ENCODE assay signal across 24 cellular contexts in genomic region chr1:21799730-21800129, GRCh38. TPM values are rescaled to one million over a fixed set of nuclear protein-coding genes. Genes with fewer than 3 reads are reported as not detected.
A peak's percentile ranks its signal among the peaks of the same experiment; 100 is the strongest.
DNase-seq lines count a peak whose midpoint lies in the region; ATAC-seq, FAIRE-seq and TF ChIP-seq lines count a peak whose summit lies in the region.
"Had no signal": no experiment of that assay in that cellular context is flagged by ENCODE, and none has a peak within 500 bp of the region (broad histone marks: within the 10 kb centered on the region; RNA-seq: fewer than 3 reads in every experiment).

No MANE protein-coding gene starts in this region.

- no peak overlapping the region for H2BK5ac ChIP-seq in neuronal stem cell (ENCODE audit: low read length)

- H3K4me3 Mint-ChIP-seq in memory B cell = no peak overlapping the region
- H3K4me3 Mint-ChIP-seq in naive thymus-derived CD8-positive, alpha-beta T cell = no peak overlapping the region
- H3K4me3 Mint-ChIP-seq in naive thymus-derived CD4-positive, alpha-beta T cell = no peak overlapping the region
- H3K4me3 Mint-ChIP-seq: CD14-positive monocyte; CD4-positive, alpha-beta T cell; CD8-positive, alpha-beta memory T cell; GM23338; HFFc6 had no signal

- H3K79me1 ChIP-seq in neuronal stem cell (ENCODE audit: low read depth, low read length) = no peaks in the 10 kb centered on the region

- H3K9me2 ChIP-seq in MM.1S (replicated peaks; ENCODE audit: insufficient read depth, low read length) = no peaks in the 10 kb centered on the region

- no peak overlapping the region for H2BK120ac ChIP-seq in neuronal stem cell (ENCODE audit: low read depth, low read length)

- no peak for TF ChIP-seq POLR2A in GM12878 (IDR thresholded peaks at IDR 0.05; ENCODE audit: low read depth, low read length)

- H3K23ac ChIP-seq in neuronal stem cell (ENCODE audit: low read depth, low read length, poor library complexity) = no peak overlapping the region

- TF ChIP-seq CTCF in MM.1S (IDR thresholded peaks at IDR 0.05; ENCODE audit: low read length) (no peak), GM12878 (IDR thresholded peaks at IDR 0.05 in 2 of 3, conservative IDR thresholded peaks at IDR 0.05 in 1 of 3; ENCODE audit: control insufficient read depth in 2 of 3, extremely low read depth in 1 of 3, insufficient read depth in 1 of 3, low read depth in 3 of 3, low read length in 3 of 3) (no peak)

- no peak for TF ChIP-seq EP300 in GM12878 (IDR thresholded peaks at IDR 0.05; ENCODE audit: borderline replicate concordance in 1 of 2, control insufficient read depth in 1 of 2, low read depth in 2 of 2, low read length in 2 of 2)

- H3K18ac ChIP-seq in neuronal stem cell (ENCODE audit: low read length) = no peak overlapping the region

- no peak overlapping the region for H3K27ac ChIP-seq in MM.1S (ENCODE audit: low read length)
- H3K27ac ChIP-seq in GM12878 (ENCODE audit: control insufficient read depth, insufficient read depth) = no peak overlapping the region
- H3K27ac ChIP-seq in neuronal stem cell (replicated peaks; ENCODE audit: low read length) = no peak overlapping the region
- no peak overlapping the region for H3K27ac ChIP-seq in naive thymus-derived CD4-positive, alpha-beta T cell (ENCODE audit: low read depth, low read length)
- H3K27ac ChIP-seq: A549; BLaER1 treated with 17β-estradiol and CSF1 and Interleukin-3, amounts not matched to agents 10 nM and 100 nM had no signal

- no peak overlapping the region for H2AK5ac ChIP-seq in neuronal stem cell (ENCODE audit: low read depth, low read length)

- H3K27ac Mint-ChIP-seq in memory B cell = no peak overlapping the region
- no peak overlapping the region for H3K27ac Mint-ChIP-seq in naive thymus-derived CD8-positive, alpha-beta T cell
- H3K27ac Mint-ChIP-seq in naive thymus-derived CD4-positive, alpha-beta T cell = no peak overlapping the region
- H3K27ac Mint-ChIP-seq: CD4-positive, alpha-beta T cell; CD8-positive, alpha-beta memory T cell; GM23338; HFFc6 had no signal

- H4K8ac ChIP-seq in neuronal stem cell (ENCODE audit: low read depth, low read length) = no peak overlapping the region

- H3K4me2 ChIP-seq in MM.1S (ENCODE audit: low read depth, low read length) (no peak overlapping the region), GM12878 (ENCODE audit: control insufficient read depth, insufficient read depth) (no peak overlapping the region), neuronal stem cell (ENCODE audit: insufficient read depth, low read length, poor library complexity, severe bottlenecking) (no peak overlapping the region)
- H3K4me2 ChIP-seq: A549, GM23338 had no signal

- no peak overlapping the region for H3K4ac ChIP-seq in neuronal stem cell (ENCODE audit: low read length)

- H3K4me1 ChIP-seq in MM.1S (ENCODE audit: low read length) (peaks cover 4% of the 10 kb centered on the region; the same call in 1 of the 2 replicates), GM12878 (ENCODE audit: control insufficient read depth, insufficient read depth, low read length) (peaks cover 7% of the 10 kb centered on the region), neuronal stem cell (ENCODE audit: control insufficient read depth in 2 of 2, insufficient read depth in 1 of 2, low read depth in 1 of 2, low read length in 2 of 2) (no peaks in the 10 kb centered on the region)
- no peaks in the 10 kb centered on the region for H3K4me1 ChIP-seq in naive thymus-derived CD4-positive, alpha-beta T cell (ENCODE audit: control insufficient read depth in 2 of 2, insufficient read depth in 2 of 2, low read length in 2 of 2)
- H3K4me1 ChIP-seq: BE2C, HAP-1 had no signal

- SMC1A ChIA-PET in GM12878 (lab: Charles Lee; ENCODE audit: uncharacterized antibody, unreplicated experiment) = no interaction called here

- H3K9ac ChIP-seq in MM.1S (ENCODE audit: low read length) = no peak overlapping the region
- no peak overlapping the region for H3K9ac ChIP-seq in GM12878 (ENCODE audit: control insufficient read depth, insufficient read depth, low read length)
- H3K9ac ChIP-seq in neuronal stem cell (ENCODE audit: low read depth, low read length, poor library complexity) = no peak overlapping the region
- H3K9ac ChIP-seq: BLaER1 treated with 17β-estradiol and CSF1 and Interleukin-3, amounts not matched to agents 10 nM and 100 nM had no signal

- no peaks in the 10 kb centered on the region for H3K27me3 ChIP-seq in MM.1S (replicated peaks; ENCODE audit: insufficient read depth, low read length)
- no peaks in the 10 kb centered on the region for H3K27me3 ChIP-seq in GM12878 (replicated peaks in 1 of 2; ENCODE audit: control insufficient read depth in 2 of 2, insufficient read depth in 2 of 2, low read length in 1 of 2)
- H3K27me3 ChIP-seq in neuronal stem cell (ENCODE audit: control insufficient read depth in 3 of 3, insufficient read depth in 3 of 3, low read depth in 1 of 3, low read length in 3 of 3) = no peaks in the 10 kb centered on the region
- H3K27me3 ChIP-seq in naive thymus-derived CD4-positive, alpha-beta T cell (ENCODE audit: control insufficient read depth in 2 of 2, insufficient read depth in 2 of 2, low read length in 2 of 2) = no peaks in the 10 kb centered on the region
- H3K27me3 ChIP-seq: BE2C; BLaER1 treated with 17β-estradiol and CSF1 and Interleukin-3, amounts not matched to agents 10 nM and 100 nM had no signal

- ATAC-seq in GM12878 (peak; percentile 40), memory B cell (ENCODE audit: low read depth) (peak; percentile 87)
- no peak for ATAC-seq in naive thymus-derived CD8-positive, alpha-beta T cell
- no peak for ATAC-seq in naive thymus-derived CD4-positive, alpha-beta T cell
- ATAC-seq: A549, GM23338 had no signal

- CTCF ChIA-PET in GM12878 (lab: Yijun Ruan, JAX) = no interaction called here
- CTCF ChIA-PET in naive thymus-derived CD4-positive, alpha-beta T cell (lab: Charles Lee) = no interaction called here

- peaks cover 8% of the 10 kb centered on the region for H3K9me3 Mint-ChIP-seq in memory B cell
- H3K9me3 Mint-ChIP-seq in naive thymus-derived CD8-positive, alpha-beta T cell = peaks cover 0 to 6% (median 0%) of the 10 kb centered on the region in 9 donors
- H3K9me3 Mint-ChIP-seq in naive thymus-derived CD4-positive, alpha-beta T cell = peaks cover 0 to 8% (median 4%) of the 10 kb centered on the region in 11 donors
- H3K9me3 Mint-ChIP-seq: CD4-positive, alpha-beta T cell; CD8-positive, alpha-beta memory T cell had no signal

- 52% methylated on average over 4 of the region's 5 CpGs for WGBS in GM12878 (ENCODE audit: insufficient coverage, insufficient replicate concordance, low lambda C conversion rate, missing lambda C conversion rate)
- WGBS in neuronal stem cell (ENCODE audit: extremely low coverage in 2 of 2, insufficient read length in 2 of 2, insufficient replicate concordance in 1 of 2), 2 donors = no CpG with 5 or more reads among the region's 5 CpGs

- H2AFZ ChIP-seq in MM.1S (ENCODE audit: low read length) (no peak overlapping the region), GM12878 (ENCODE audit: control insufficient read depth, low read depth, low read length) (no peak overlapping the region), neuronal stem cell (ENCODE audit: low read length) (no peak overlapping the region)
- H2AFZ ChIP-seq: GM23338 had no signal

- POLR2A ChIA-PET in GM12878 (lab: Charles Lee) = no interaction called here
- POLR2A ChIA-PET in naive thymus-derived CD8-positive, alpha-beta T cell (lab: Charles Lee) = no interaction called here
- POLR2A ChIA-PET in naive thymus-derived CD4-positive, alpha-beta T cell (lab: Charles Lee) = interaction anchor here (0.6 kb wide), 1 partner anchor 39 kb away, joined by 4 read pairs; no protein-coding TSS in a partner anchor

- RAD21 ChIA-PET in GM12878 (lab: Charles Lee; ENCODE audit: unreplicated experiment) = interaction anchor here (0.6 to 1.5 kb wide), 2 partner anchors 9 to 18 kb away, joined by 4 to 5 read pairs; no protein-coding TSS in a partner anchor

- peaks cover 3% of the 10 kb centered on the region for H3K36me3 Mint-ChIP-seq in memory B cell
- H3K36me3 Mint-ChIP-seq in naive thymus-derived CD8-positive, alpha-beta T cell = peaks cover 0 to 4% (median 3%) of the 10 kb centered on the region in 3 donors
- peaks cover 0 to 5% (median 0%) of the 10 kb centered on the region in 5 donors for H3K36me3 Mint-ChIP-seq in naive thymus-derived CD4-positive, alpha-beta T cell
- H3K36me3 Mint-ChIP-seq: CD14-positive monocyte had no signal

- no peaks in the 10 kb centered on the region for H4K20me1 ChIP-seq in MM.1S (ENCODE audit: insufficient read depth, low read length)
- no peaks in the 10 kb centered on the region for H4K20me1 ChIP-seq in GM12878 (ENCODE audit: control insufficient read depth, insufficient read depth)
- H4K20me1 ChIP-seq: BLaER1 treated with 17β-estradiol and CSF1 and Interleukin-3, amounts not matched to agents 10 nM and 100 nM had no signal

- no peaks in the 10 kb centered on the region for H3K36me3 ChIP-seq in MM.1S (replicated peaks; ENCODE audit: insufficient read depth, low read length)
- H3K36me3 ChIP-seq in GM12878 (ENCODE audit: control insufficient read depth in 2 of 2, insufficient read depth in 2 of 2, low read length in 1 of 2) = no peaks in the 10 kb centered on the region
- no peaks in the 10 kb centered on the region for H3K36me3 ChIP-seq in neuronal stem cell (replicated peaks in 1 of 2; ENCODE audit: control insufficient read depth in 2 of 2, insufficient read depth in 2 of 2, low read length in 2 of 2)
- H3K36me3 ChIP-seq in naive thymus-derived CD4-positive, alpha-beta T cell (ENCODE audit: control insufficient read depth in 2 of 3, insufficient read depth in 3 of 3, low read length in 3 of 3) = no peaks in the 10 kb centered on the region
- H3K36me3 ChIP-seq: BE2C, HAP-1 had no signal

- intact Hi-C loops in GM12878 (cut with micrococcal nuclease; ENCODE audit: unreplicated experiment) = no loop called here
- intact Hi-C loops in naive thymus-derived CD4-positive, alpha-beta T cell (cut with micrococcal nuclease) = no loop called here

- no peak for TF ChIP-seq RAD21 in GM12878 (IDR thresholded peaks at IDR 0.05; ENCODE audit: insufficient read depth, low read depth, low read length)

- H3F3A ChIP-seq in MM.1S (ENCODE audit: insufficient read depth, low read length) = 0 out of 2 replicates have a peak, but pooled peaks cover 3% of the 10 kb centered on the region

- no peaks in the 10 kb centered on the region for H3K27me3 Mint-ChIP-seq in memory B cell
- H3K27me3 Mint-ChIP-seq in naive thymus-derived CD8-positive, alpha-beta T cell = peaks cover 0 to 2% (median 1%) of the 10 kb centered on the region in 5 donors
- peaks cover 0 to 3% (median 0%) of the 10 kb centered on the region in 5 donors for H3K27me3 Mint-ChIP-seq in naive thymus-derived CD4-positive, alpha-beta T cell
- H3K27me3 Mint-ChIP-seq: CD4-positive, alpha-beta T cell had no signal

- BruUV-seq in GM12878 (replicated peaks; lab: Mats Ljungman, UMichigan) = no TSS peak

- H4K91ac ChIP-seq in neuronal stem cell (ENCODE audit: low read depth, low read length, poor library complexity) = no peak overlapping the region

- H2BK12ac ChIP-seq in neuronal stem cell (ENCODE audit: low read length) = no peak overlapping the region

- no peak for FAIRE-seq in GM12878 (lab: Jason Lieb, UNC)
- FAIRE-seq: A549, D721Med, G401.6, GM19239, H54 had no signal

- H3K14ac ChIP-seq in neuronal stem cell (ENCODE audit: low read length) = no peak overlapping the region

- H3K9me3 ChIP-seq in MM.1S (replicated peaks; ENCODE audit: insufficient read depth, low read length) (no peaks in the 10 kb centered on the region), GM12878 (replicated peaks; ENCODE audit: control insufficient read depth, insufficient read depth, low read length) (peaks cover 9% of the 10 kb centered on the region; the same call in 2 of the 3 replicates), neuronal stem cell (replicated peaks in 1 of 2; ENCODE audit: control insufficient read depth in 2 of 2, insufficient read depth in 1 of 2, low read depth in 1 of 2, low read length in 2 of 2) (peaks cover 0 to 4% of the 10 kb centered on the region in 2 donors)
- H3K9me3 ChIP-seq in naive thymus-derived CD4-positive, alpha-beta T cell (ENCODE audit: control insufficient read depth in 2 of 3, low read length in 3 of 3) = no peaks in the 10 kb centered on the region
- H3K9me3 ChIP-seq: A549, BE2C had no signal

- H2BK15ac ChIP-seq in neuronal stem cell (ENCODE audit: low read length) = no peak overlapping the region

- no peak overlapping the region for H3K4me3 ChIP-seq in MM.1S (ENCODE audit: low read length)
- H3K4me3 ChIP-seq in GM12878 = no peak overlapping the region
- no peak overlapping the region for H3K4me3 ChIP-seq in neuronal stem cell (ENCODE audit: low read length in 2 of 2)
- no peak overlapping the region for H3K4me3 ChIP-seq in naive thymus-derived CD4-positive, alpha-beta T cell (ENCODE audit: low read length)
- H3K4me3 ChIP-seq: A549; BLaER1 treated with 17β-estradiol and CSF1 and Interleukin-3, amounts not matched to agents 10 nM and 100 nM; GM23338; HAP-1 had no signal

- DNase-seq in MM.1S = peak; percentile 27
- no peak for DNase-seq in GM12878 (ENCODE audit: low read depth, low spot score)
- DNase-seq in memory B cell (ENCODE audit: low spot score in 2 of 2) = no peak
- no peak for DNase-seq in neuronal stem cell (ENCODE audit: low spot score)
- no peak for DNase-seq in naive thymus-derived CD8-positive, alpha-beta T cell
- no peak for DNase-seq in naive thymus-derived CD4-positive, alpha-beta T cell
- DNase-seq: 8988T; ACHN; AML-193; BE2C; CD4-positive, alpha-beta T cell; CD8-positive, alpha-beta memory T cell; DMS 273 treated with DMSO at 0.1 percent for 48 hours; DND-41; HFFc6 had no signal

- H3K79me2 ChIP-seq in MM.1S (ENCODE audit: low read length) = no peaks in the 10 kb centered on the region
- H3K79me2 ChIP-seq in GM12878 (ENCODE audit: control insufficient read depth, insufficient read depth, low read length) = no peaks in the 10 kb centered on the region

- in situ Hi-C loops in GM12878 (cut with MboI) = loop anchor here (25.0 kb wide), 1 partner anchor 1788 kb away; no protein-coding TSS in a partner anchor

- peaks cover 5% of the 10 kb centered on the region for H3K4me1 Mint-ChIP-seq in memory B cell
- no peaks in the 10 kb centered on the region for H3K4me1 Mint-ChIP-seq in naive thymus-derived CD8-positive, alpha-beta T cell
- H3K4me1 Mint-ChIP-seq in naive thymus-derived CD4-positive, alpha-beta T cell = no peaks in the 10 kb centered on the region
- H3K4me1 Mint-ChIP-seq: CD8-positive, alpha-beta memory T cell; GM23338 had no signal

RNA-seq across cellular contexts. Expression of gene LDLRAD2, which starts 12.3 kb away (rescaled TPM):
- not detected in 2 replicates for total RNA-seq in GM12878 (2013; cell fraction: nucleolus; rRNA removed)
- total RNA-seq in GM12878 (2014; rRNA removed) (0.23 TPM in 1 of 2 replicates, not detected in the other), GM12878 (2014; rRNA removed; fragmentation: Illumina TruSeq; extraction: Trizol) (not detected in 2 replicates), GM12878 (2021) (0.08 TPM in 1 of 2 replicates, not detected in the other)
- polyA plus RNA-seq in GM12878 (2011; ENCODE audit: low read depth) = not detected
- polyA plus RNA-seq in GM12878 (2011; rRNA removed) (not detected in 2 replicates), GM12878 (2014; fragmentation: Illumina TruSeq; extraction: Trizol) (not detected in 2 replicates), GM12878 (2014; fragmentation: Nextera tagmentation; extraction: Ambion mirVana) (under 1 TPM in 1 of 2 experiments, not detected in 1; 0.11 TPM), GM12878 (2014; rRNA removed) (0.04 TPM in 1 of 2 replicates, not detected in the other), GM12878 (2016; fragmentation: Nextera tagmentation; extraction: Ambion mirVana) (not detected)
- 0.01 TPM in 1 of 2 replicates, not detected in the other for polyA plus RNA-seq in GM12878 (2011; cell fraction: cytosol; rRNA removed)
- polyA plus RNA-seq in GM12878 (2011; cell fraction: nucleus; rRNA removed) = 0.04 and 0.06 TPM in 2 replicates
- polyA plus RNA-seq in GM12878 (2012) = 0.13 and 0.28 TPM in 2 replicates
- not detected in 2 replicates for polyA minus RNA-seq in GM12878 (2011; rRNA and poly(A)+ RNA removed)
- not detected in 2 replicates for polyA minus RNA-seq in GM12878 (2011; cell fraction: cytosol; rRNA and poly(A)+ RNA removed)
- polyA minus RNA-seq in GM12878 (2011; cell fraction: nucleus; rRNA and poly(A)+ RNA removed) = not detected in 2 replicates
- polyA plus RNA-seq in neuronal stem cell (2013, experiment 1 of 2) = 0.28 TPM
- 0.28 TPM for polyA plus RNA-seq in neuronal stem cell (2013, experiment 2 of 2)
- not detected for total RNA-seq in naive thymus-derived CD8-positive, alpha-beta T cell
- polyA plus RNA-seq in naive thymus-derived CD8-positive, alpha-beta T cell = not detected
- under 1 TPM in 2 of 5 experiments, not detected in 3; 0.66 to 0.86 TPM for total RNA-seq in naive thymus-derived CD4-positive, alpha-beta T cell
- not detected for polyA plus RNA-seq in naive thymus-derived CD4-positive, alpha-beta T cell
- total RNA-seq: CD4-positive, alpha-beta T cell; CD8-positive, alpha-beta memory T cell had no signal
- polyA plus RNA-seq: CD14-positive monocyte; CD8-positive, alpha-beta memory T cell had no signal

RNA-seq across cellular contexts. Expression of gene USP48, which starts 16.8 kb away (rescaled TPM):
- 676 and 708 TPM in 2 replicates for total RNA-seq in GM12878 (2013; cell fraction: nucleolus; rRNA removed)
- total RNA-seq in GM12878 (2014; rRNA removed) (59.0 and 70.8 TPM in 2 replicates), GM12878 (2014; rRNA removed; fragmentation: Illumina TruSeq; extraction: Trizol) (69.9 and 80.4 TPM in 2 replicates), GM12878 (2021) (96.6 and 99.3 TPM in 2 replicates)
- polyA plus RNA-seq in GM12878 (2011; ENCODE audit: low read depth) = 58.8 TPM
- polyA plus RNA-seq in GM12878 (2011; rRNA removed) (104 and 161 TPM in 2 replicates), GM12878 (2014; fragmentation: Illumina TruSeq; extraction: Trizol) (81.1 and 116 TPM in 2 replicates), GM12878 (2014; fragmentation: Nextera tagmentation; extraction: Ambion mirVana) (10 to 100 TPM; 21.2 to 39.0 TPM), GM12878 (2014; rRNA removed) (53.9 and 68.2 TPM in 2 replicates), GM12878 (2016; fragmentation: Nextera tagmentation; extraction: Ambion mirVana) (100 to 1,000 TPM in 1 of 2 experiments, 10 to 100 TPM in 1; 95.2 to 115 TPM)
- polyA plus RNA-seq in GM12878 (2011; cell fraction: cytosol; rRNA removed) = 28.8 and 36.5 TPM in 2 replicates
- 106 and 121 TPM in 2 replicates for polyA plus RNA-seq in GM12878 (2011; cell fraction: nucleus; rRNA removed)
- 83.2 and 96.2 TPM in 2 replicates for polyA plus RNA-seq in GM12878 (2012)
- polyA minus RNA-seq in GM12878 (2011; rRNA and poly(A)+ RNA removed) = 75.9 and 98.8 TPM in 2 replicates
- polyA minus RNA-seq in GM12878 (2011; cell fraction: cytosol; rRNA and poly(A)+ RNA removed) = 30.8 and 37.0 TPM in 2 replicates
- 81.0 and 94.2 TPM in 2 replicates for polyA minus RNA-seq in GM12878 (2011; cell fraction: nucleus; rRNA and poly(A)+ RNA removed)
- 20.9 TPM for polyA plus RNA-seq in neuronal stem cell (2013, experiment 1 of 2)
- 21.8 TPM for polyA plus RNA-seq in neuronal stem cell (2013, experiment 2 of 2)
- 10 to 100 TPM; 94.5 to 95.5 TPM for total RNA-seq in naive thymus-derived CD8-positive, alpha-beta T cell
- 10 to 100 TPM; 25.8 to 30.0 (median 28.4) TPM for polyA plus RNA-seq in naive thymus-derived CD8-positive, alpha-beta T cell
- 100 to 1,000 TPM in 2 of 5 experiments, 10 to 100 TPM in 3; 74.7 to 107 (median 83.9) TPM for total RNA-seq in naive thymus-derived CD4-positive, alpha-beta T cell
- polyA plus RNA-seq in naive thymus-derived CD4-positive, alpha-beta T cell = 10 to 100 TPM; 34.8 to 39.1 TPM

Comparison
In these comparisons a context has a peak if more than half of its experiments do, and no peak if none do; other contexts are left out.
1. ATAC-seq: peak in GM12878 (single experiment) and memory B cell (single experiment); none in naive thymus-derived CD8-positive, alpha-beta T cell (0 of 2) and naive thymus-derived CD4-positive, alpha-beta T cell (single experiment).